Comparison of ENCODE assay signal across 9 cellular contexts in genomic region chr4:101418055-101418454, GRCh38.
DNase-seq lines count a peak whose midpoint lies in the region; ATAC-seq and TF ChIP-seq lines count a peak whose summit lies in the region.
"Had no signal": no experiment of that assay in that cellular context is flagged by ENCODE, and none has a peak within 500 bp of the region (broad histone marks: within the 10 kb centered on the region; RNA-seq: fewer than 3 reads in every experiment).

No MANE protein-coding gene starts in this region.

- peaks cover 0 to 4% (median 0%) of the 10 kb centered on the region in 11 donors for H3K9me3 ChIP-seq in heart right ventricle
- H3K9me3 ChIP-seq: right lobe of liver had no signal

- peak; percentile 21 for DNase-seq in CMK (ENCODE audit: low read depth)
- DNase-seq in M059J (ENCODE audit: low read depth), result peak; percentile 3
- DNase-seq in activated gamma-delta T cell treated with anti-CD3 and anti-CD28 coated beads, Interleukin-2, amount 50 U/mL, for 16 hours (ENCODE audit: low read depth), result peak; percentile 47
- DNase-seq in stimulated activated CD8-positive, alpha-beta memory T cell treated with anti-CD3 and anti-CD28 coated beads, Interleukin-15, amount 100 ng/mL, for 4 hours (ENCODE audit: low read depth in 2 of 2), result peak; percentile 25 to 37
- DNase-seq in heart right ventricle, result no peak
- no peak for DNase-seq in NCI-H2081 treated with DMSO at 0.1 percent for 48 hours (lab: John Stamatoyannopoulos, UW)
- DNase-seq in lower leg skin (ENCODE audit: low spot score in 2 of 2), result no peak
- DNase-seq: right lobe of liver had no signal

- H3K4me1 ChIP-seq in heart right ventricle, result peaks cover 0 to 40% (median 17%) of the 10 kb centered on the region in 9 donors
- H3K4me1 ChIP-seq: right lobe of liver had no signal

- WGBS in heart right ventricle, 2 donors, result 64 to 74% methylated on average over 2 of the region's 2 CpGs
- WGBS in lower leg skin, 2 donors, result 69 to 73% methylated on average over 2 of the region's 2 CpGs

- TF ChIP-seq POLR2A in lower leg skin (IDR thresholded peaks at IDR 0.05), result no peak

- H3K36me3 ChIP-seq in heart right ventricle, result no peaks in the 10 kb centered on the region
- H3K36me3 ChIP-seq: right lobe of liver had no signal

- intact Hi-C loops in heart right ventricle (cut with DNase I) (loop anchor here in 1 of 10 donors (5.0 kb wide), 1 partner anchor 71 kb away; the partner anchor contains the start of gene PPP3CA), lower leg skin (cut with DNase I; ENCODE audit: low total_unique reads) (no loop called here)

- TF ChIP-seq CTCF in heart right ventricle (IDR thresholded peaks at IDR 0.05) (no peak), lower leg skin (IDR thresholded peaks at IDR 0.05) (no peak)

- ATAC-seq in GM21528 (IDR thresholded peaks at IDR 0.05; ENCODE audit: low FRiP score, unreplicated experiment) (peak; percentile 70), heart right ventricle (no peak)

- H3K4me3 ChIP-seq in heart right ventricle, result no peak overlapping the region
- no peak overlapping the region for H3K4me3 ChIP-seq in lower leg skin (ENCODE audit: low read depth, poor library complexity, severe bottlenecking)
- H3K4me3 ChIP-seq: right lobe of liver had no signal

- no peak overlapping the region for H3K27ac ChIP-seq in heart right ventricle
- H3K27ac ChIP-seq: right lobe of liver had no signal

- no peaks in the 10 kb centered on the region for H3K27me3 ChIP-seq in heart right ventricle
- H3K27me3 ChIP-seq: right lobe of liver had no signal

Comparison
In these comparisons a context has a peak if more than half of its experiments do, and no peak if none do; other contexts are left out.
1. DNase-seq: peak in CMK (single experiment), M059J (single experiment), activated gamma-delta T cell treated with anti-CD3 and anti-CD28 coated beads, Interleukin-2, amount 50 U/mL, for 16 hours (single experiment) and stimulated activated CD8-positive, alpha-beta memory T cell treated with anti-CD3 and anti-CD28 coated beads, Interleukin-15, amount 100 ng/mL, for 4 hours (2 of 2); none in heart right ventricle (0 of 2), NCI-H2081 treated with DMSO at 0.1 percent for 48 hours (single experiment) and lower leg skin (0 of 2).